In genomic region chr16:72769876-72770275, GRCh38 we compare ENCODE assay signal across 16 cellular contexts.
DNase-seq lines count a peak whose midpoint lies in the region; ATAC-seq, FAIRE-seq and TF ChIP-seq lines count a peak whose summit lies in the region.
"Had no signal": no experiment of that assay in that cellular context is flagged by ENCODE, and none has a peak within 500 bp of the region (broad histone marks: within the 10 kb centered on the region; RNA-seq: fewer than 3 reads in every experiment).

No MANE protein-coding gene starts in this region.

- no peak for TF ChIP-seq CTCF in PC-3 (conservative IDR thresholded peaks at IDR 0.05; ENCODE audit: low read depth, low read length)

- H4K20me1 ChIP-seq in PC-3 (ENCODE audit: low read length), result no peaks in the 10 kb centered on the region

- POLR2A ChIA-PET in PC-3 (lab: Charles Lee; ENCODE audit: unreplicated experiment) (no interaction called here), HEK293T (lab: Yijun Ruan, JAX) (no interaction called here)

- H3K23ac ChIP-seq in mesenchymal stem cell (ENCODE audit: low read length in 2 of 2), result no peak overlapping the region

- no peak overlapping the region for H3K4ac ChIP-seq in mesenchymal stem cell (ENCODE audit: low read depth in 1 of 2, low read length in 2 of 2)

- H3K36me3 ChIP-seq in PC-3 (ENCODE audit: low read depth, low read length) (no peaks in the 10 kb centered on the region), mesenchymal stem cell (ENCODE audit: control insufficient read depth in 1 of 2, insufficient read depth in 2 of 2, low read depth in 1 of 2, low read length in 2 of 2) (no peaks in the 10 kb centered on the region)

- no TSS peak for BruUV-seq in PC-3 (replicated peaks; lab: Mats Ljungman, UMichigan)

- no peaks in the 10 kb centered on the region for H3F3A ChIP-seq in PC-3 (ENCODE audit: low read length, unreplicated experiment)

- no CpG with 5 or more reads among the region's 1 CpG for WGBS in mesenchymal stem cell

- no peaks in the 10 kb centered on the region for H3K79me1 ChIP-seq in mesenchymal stem cell (replicated peaks; ENCODE audit: low read length, poor library complexity, severe bottlenecking)

- CTCF ChIA-PET in PC-3 (lab: Charles Lee), result no interaction called here
- CTCF ChIA-PET in HEK293T (lab: Yijun Ruan, JAX), result interaction anchor here (0.9 kb wide), 1 partner anchor 645 kb away, joined by 3 read pairs; no protein-coding TSS in a partner anchor

- no peaks in the 10 kb centered on the region for H3K79me2 ChIP-seq in PC-3 (ENCODE audit: low read length)

- H3K9me2 ChIP-seq in PC-3 (replicated peaks; ENCODE audit: low read length), result no peaks in the 10 kb centered on the region

- H2AFZ ChIP-seq in PC-3 (ENCODE audit: low read length) (no peak overlapping the region), mesenchymal stem cell (ENCODE audit: low read depth, low read length) (no peak overlapping the region)

- no peak overlapping the region for H3K9ac ChIP-seq in PC-3 (ENCODE audit: low read length)
- H3K9ac ChIP-seq in mesenchymal stem cell (ENCODE audit: low read length), result no peak overlapping the region

- H2BK5ac ChIP-seq in mesenchymal stem cell (ENCODE audit: low read depth, low read length, poor library complexity, severe bottlenecking), result no peak overlapping the region

- H2BK15ac ChIP-seq in mesenchymal stem cell (ENCODE audit: low read depth, poor library complexity, severe bottlenecking), result no peak overlapping the region

- intact Hi-C loops in PC-3 (cut with micrococcal nuclease), result no loop called here

- no peak overlapping the region for H2BK12ac ChIP-seq in mesenchymal stem cell (ENCODE audit: low read length in 2 of 2)

- H3K9me3 ChIP-seq in PC-3 (ENCODE audit: low read length) (no peaks in the 10 kb centered on the region), mesenchymal stem cell (ENCODE audit: control insufficient read depth, low read length) (peaks cover 10% of the 10 kb centered on the region)
- H3K9me3 ChIP-seq: A549 had no signal

- DNase-seq in PC-3 (peak; percentile 18), fibroblast of gingiva (ENCODE audit: low read depth) (peak; percentile 7), mesenchymal stem cell (peak; percentile 13), HEK293T (ENCODE audit: extremely low spot score) (no peak), NCI-H526 (lab: John Stamatoyannopoulos, UW) (no peak)
- DNase-seq: CD8-positive, alpha-beta T cell; COR-L47; DMS153; DMS79 treated with DMSO at 0.1 percent for 48 hours had no signal

- ATAC-seq in PC-3 (peak; percentile 67), GM21576 (IDR thresholded peaks at IDR 0.05; ENCODE audit: unreplicated experiment) (no peak)
- ATAC-seq: A549; CD8-positive, alpha-beta T cell; HCT116; K562 had no signal

- H3K27ac ChIP-seq in PC-3 (ENCODE audit: low read length) (no peak overlapping the region), mesenchymal stem cell (ENCODE audit: low read length, poor library complexity, severe bottlenecking) (no peak overlapping the region)
- H3K27ac ChIP-seq: A549 had no signal

- H3K4me1 ChIP-seq in PC-3 (ENCODE audit: insufficient read depth, low read length), result no peaks in the 10 kb centered on the region
- H3K4me1 ChIP-seq in mesenchymal stem cell (ENCODE audit: control insufficient read depth, insufficient read depth, low read depth, low read length), result no peaks in the 10 kb centered on the region
- H3K4me1 ChIP-seq: A549 had no signal

- H3K27me3 ChIP-seq in PC-3 (ENCODE audit: low read length), result no peaks in the 10 kb centered on the region
- H3K27me3 ChIP-seq in mesenchymal stem cell (ENCODE audit: control insufficient read depth in 1 of 2, insufficient read depth in 1 of 2, low read length in 2 of 2), result no peaks in the 10 kb centered on the region

- H4K8ac ChIP-seq in mesenchymal stem cell (ENCODE audit: low read length), result no peak overlapping the region

- no peak overlapping the region for H3K14ac ChIP-seq in mesenchymal stem cell (ENCODE audit: low read length in 2 of 2)

- no peak overlapping the region for H3K18ac ChIP-seq in mesenchymal stem cell (ENCODE audit: low read depth in 1 of 2, low read length in 2 of 2)

- H3K4me2 ChIP-seq in PC-3 (ENCODE audit: low read length) (no peak overlapping the region), mesenchymal stem cell (ENCODE audit: low read length, poor library complexity, severe bottlenecking) (no peak overlapping the region)
- H3K4me2 ChIP-seq: A549 had no signal

- H3K4me3 ChIP-seq in PC-3 (ENCODE audit: low read length), result no peak overlapping the region
- H3K4me3 ChIP-seq in mesenchymal stem cell (ENCODE audit: insufficient read depth in 1 of 2, low read depth in 1 of 2, low read length in 2 of 2), result no peak overlapping the region
- H3K4me3 ChIP-seq: A549, K562 had no signal

- H2AK5ac ChIP-seq in mesenchymal stem cell (ENCODE audit: low read length, severe bottlenecking), result no peak overlapping the region

- peak; percentile 19 for FAIRE-seq in G401.6 (lab: Jason Lieb, UNC)
- FAIRE-seq: D721Med, GM12891, K562 had no signal

- H4K91ac ChIP-seq in mesenchymal stem cell (ENCODE audit: low read length), result no peak overlapping the region

- H2BK120ac ChIP-seq in mesenchymal stem cell (ENCODE audit: low read depth, low read length), result no peak overlapping the region

TF ChIP-seq in HEK293T, 16 proteins besides CTCF, POLR2A, EP300 and RAD21:
- TF ChIP-seq LEF1 (IDR thresholded peaks at IDR 0.05; ENCODE audit: borderline replicate concordance) (no peak), SP1 (IDR thresholded peaks at IDR 0.05) (no peak), PKNOX1 (IDR thresholded peaks at IDR 0.05) (no peak), CTBP1 (IDR thresholded peaks at IDR 0.05; ENCODE audit: borderline replicate concordance) (no peak), HDGF (IDR thresholded peaks at IDR 0.05; ENCODE audit: borderline replicate concordance) (no peak), ELF4 (IDR thresholded peaks at IDR 0.05) (no peak), FOXM1 (IDR thresholded peaks at IDR 0.05; ENCODE audit: borderline replicate concordance) (no peak), ZNF384 (IDR thresholded peaks at IDR 0.05) (no peak), BHLHE40 (IDR thresholded peaks at IDR 0.05; ENCODE audit: borderline replicate concordance) (no peak), TARDBP (IDR thresholded peaks at IDR 0.05) (no peak)

Comparison
In these comparisons a context has a peak if more than half of its experiments do, and no peak if none do; other contexts are left out.
1. DNase-seq: peak in PC-3 (single experiment), fibroblast of gingiva (single experiment) and mesenchymal stem cell (single experiment); none in HEK293T (single experiment) and NCI-H526 (0 of 2).